ENCODE assay signal across 23 cellular contexts in genomic region chr12:108191938-108192337, GRCh38.
"Had no signal": no experiment of that assay in that cellular context is flagged by ENCODE, and none has a peak within 500 bp of the region (broad histone marks: within the 10 kb centered on the region; RNA-seq: fewer than 3 reads in every experiment).

No MANE protein-coding gene starts in this region.

- H3K4me1 Mint-ChIP-seq: activated CD8-positive, alpha-beta memory T cell treated with anti-CD3 and anti-CD28 coated beads, Interleukin-2, amount 10 ng/mL, durations not matched to agents 7 days and 5 days; activated naive CD4-positive, alpha-beta T cell treated with anti-CD3 and anti-CD28 coated beads, Interleukin-2, amount 50 U/mL, for 24 hours; activated naive CD8-positive, alpha-beta T cell treated with anti-CD3 and anti-CD28 coated beads, Interleukin-2, amount 50 U/mL, for 24 hours had no signal

- DNase-seq: activated B cell treated with CpG ODN at 0.5 μM for 24 hours; activated CD8-positive, alpha-beta memory T cell treated with anti-CD3 and anti-CD28 coated beads, Interleukin-2, amount 10 ng/mL, durations not matched to agents 7 days and 5 days; activated CD8-positive, alpha-beta T cell treated with anti-CD3 and anti-CD28 coated beads, Interleukin-2, amount 10 ng/mL, durations not matched to agents 7 days and 5 days; activated naive CD8-positive, alpha-beta T cell treated with anti-CD3 and anti-CD28 coated beads, Interleukin-2, amount 50 U/mL, for 24 hours; activated T-cell treated with anti-CD3 and anti-CD28 coated beads, Interleukin-2, amount 50 U/mL, for 48 hours; amygdala; central memory CD4-positive, alpha-beta T cell; dermis blood vessel endothelial cell; effector CD4-positive, alpha-beta T cell; glutamatergic neuron; left lung; lower lobe of right lung; mesenchymal stem cell; stimulated activated CD4-positive, alpha-beta T cell treated with anti-CD3 and anti-CD28 coated beads, Interleukin-12 subunit alpha, Interleukin-12 subunit beta, amount 100 ng/mL, for 4 hours; stimulated activated CD4-positive, alpha-beta T cell treated with anti-CD3 and anti-CD28 coated beads, Interleukin-4, amount 100 ng/mL, for 1 hour; stimulated activated naive CD8-positive, alpha-beta T cell treated with anti-CD3 and anti-CD28 coated beads, Interleukin-15, Interleukin-2, amounts not matched to agents 100 U/mL and 50 U/mL, for 24 hours; testis; trophoblast cell had no signal

- H3K27me3 Mint-ChIP-seq: activated CD8-positive, alpha-beta memory T cell treated with anti-CD3 and anti-CD28 coated beads, Interleukin-2, amount 10 ng/mL, durations not matched to agents 7 days and 5 days had no signal

- H3K36me3 Mint-ChIP-seq: activated CD8-positive, alpha-beta memory T cell treated with anti-CD3 and anti-CD28 coated beads, Interleukin-2, amount 10 ng/mL, durations not matched to agents 7 days and 5 days; activated naive CD4-positive, alpha-beta T cell treated with anti-CD3 and anti-CD28 coated beads, Interleukin-2, amount 50 U/mL, for 24 hours; natural killer cell treated with Interleukin-12 subunit alpha and Interleukin-12 subunit beta and Interleukin-15 and Interleukin-18, amount 100 ng/mL, for 72 hours had no signal

- H3K27ac Mint-ChIP-seq: activated B cell treated with CpG ODN at 0.5 μM for 24 hours; activated CD8-positive, alpha-beta memory T cell treated with anti-CD3 and anti-CD28 coated beads, Interleukin-2, amount 10 ng/mL, durations not matched to agents 7 days and 5 days; activated CD8-positive, alpha-beta T cell treated with anti-CD3 and anti-CD28 coated beads, Interleukin-2, amount 10 ng/mL, durations not matched to agents 7 days and 5 days; activated naive CD4-positive, alpha-beta T cell treated with anti-CD3 and anti-CD28 coated beads, Interleukin-2, amount 50 U/mL, for 24 hours; activated naive CD8-positive, alpha-beta T cell treated with anti-CD3 and anti-CD28 coated beads, Interleukin-2, amount 50 U/mL, for 24 hours; activated T-helper 2 cell treated with anti-CD3 and anti-CD28 coated beads, Interferon-gamma antibody, Interleukin-2, Interleukin-4, amounts not matched to agents 10 μg/mL and 5 μg/mL and 100 μg/mL, durations not matched to agents 14 hours and 24 hours and 36 hours; natural killer cell treated with Interleukin-12 subunit alpha and Interleukin-12 subunit beta and Interleukin-15 and Interleukin-18, amount 100 ng/mL, for 72 hours; progenitor cell of endocrine pancreas had no signal

- H3K4me3 Mint-ChIP-seq: activated B cell treated with CpG ODN at 0.5 μM for 24 hours; activated CD8-positive, alpha-beta memory T cell treated with anti-CD3 and anti-CD28 coated beads, Interleukin-2, amount 10 ng/mL, durations not matched to agents 7 days and 5 days; activated CD8-positive, alpha-beta T cell treated with anti-CD3 and anti-CD28 coated beads, Interleukin-2, amount 10 ng/mL, durations not matched to agents 7 days and 5 days; activated naive CD4-positive, alpha-beta T cell treated with anti-CD3 and anti-CD28 coated beads, Interleukin-2, amount 50 U/mL, for 24 hours; activated naive CD8-positive, alpha-beta T cell treated with anti-CD3 and anti-CD28 coated beads, Interleukin-2, amount 50 U/mL, for 24 hours; natural killer cell treated with Interleukin-12 subunit alpha and Interleukin-12 subunit beta and Interleukin-15 and Interleukin-18, amount 100 ng/mL, for 72 hours had no signal

- H3K9me3 Mint-ChIP-seq: activated B cell treated with CpG ODN at 0.5 μM for 24 hours; activated naive CD4-positive, alpha-beta T cell treated with anti-CD3 and anti-CD28 coated beads, Interleukin-2, amount 50 U/mL, for 24 hours; activated naive CD8-positive, alpha-beta T cell treated with anti-CD3 and anti-CD28 coated beads, Interleukin-2, amount 50 U/mL, for 24 hours; activated T-helper 2 cell treated with anti-CD3 and anti-CD28 coated beads, Interferon-gamma antibody, Interleukin-2, Interleukin-4, amounts not matched to agents 10 μg/mL and 5 μg/mL and 100 μg/mL, durations not matched to agents 14 hours and 24 hours and 36 hours had no signal

- ATAC-seq: activated CD8-positive, alpha-beta memory T cell treated with anti-CD3 and anti-CD28 coated beads, Interleukin-2, amount 10 ng/mL, durations not matched to agents 7 days and 5 days; activated CD8-positive, alpha-beta T cell treated with anti-CD3 and anti-CD28 coated beads, Interleukin-2, amount 10 ng/mL, durations not matched to agents 7 days and 5 days; activated naive CD8-positive, alpha-beta T cell treated with anti-CD3 and anti-CD28 coated beads, Interleukin-2, amount 50 U/mL, for 24 hours; left lung; lower lobe of right lung; natural killer cell treated with Interleukin-12 subunit alpha and Interleukin-12 subunit beta and Interleukin-15 and Interleukin-18, amount 100 ng/mL, for 72 hours; sciatic nerve; stimulated activated naive CD8-positive, alpha-beta T cell treated with anti-CD3 and anti-CD28 coated beads, Interleukin-15, Interleukin-2, amounts not matched to agents 100 U/mL and 50 U/mL, for 24 hours had no signal
